Comparison of ENCODE assay signal across 21 cellular contexts in the genomic region with DNA sequence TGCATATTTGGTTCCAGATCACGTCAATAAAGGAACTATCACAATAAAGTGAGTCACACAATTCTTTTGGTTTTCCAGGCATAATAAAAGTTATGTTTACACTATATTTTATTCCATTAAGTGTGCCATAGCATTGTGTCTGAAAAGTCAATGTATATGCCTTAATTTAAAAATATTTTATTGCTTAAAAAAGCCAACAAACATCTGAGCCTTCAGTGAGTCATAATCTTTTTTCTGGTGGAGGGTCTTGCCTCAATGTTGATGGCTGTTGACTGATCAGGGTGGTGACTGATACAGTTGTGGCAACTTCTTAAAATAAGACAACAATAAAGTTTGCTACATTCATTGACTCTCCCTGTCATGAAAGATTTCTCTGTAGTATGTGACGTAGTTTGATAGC.
A peak's percentile ranks its signal among the peaks of the same experiment; 100 is the strongest.
DNase-seq lines count a peak whose midpoint lies in the region; ATAC-seq, FAIRE-seq and TF ChIP-seq lines count a peak whose summit lies in the region.
"Had no signal": no experiment of that assay in that cellular context is flagged by ENCODE, and none has a peak within 500 bp of the region (broad histone marks: within the 10 kb centered on the region; RNA-seq: fewer than 3 reads in every experiment).

No MANE protein-coding gene starts in this region.

- DNase-seq in GM12891 (ENCODE audit: insufficient read length, low spot score) = no peak
- no peak for DNase-seq in RWPE2 (ENCODE audit: low spot score)
- DNase-seq in GM03348 (ENCODE audit: low spot score) = no peak
- no peak for DNase-seq in erythroblast (lab: John Stamatoyannopoulos, UW)
- DNase-seq: 8988T; AML-193; CD4-positive, alpha-beta memory T cell; CD4-positive, CD25-positive, alpha-beta regulatory T cell; CD8-positive, alpha-beta memory T cell; COR-L47; DMS 273 treated with DMSO at 0.1 percent for 48 hours; DMS153; DMS53; DMS79; DND-41; EL; GDM1 had no signal

- H3K27me3 ChIP-seq in ACC112 (ENCODE audit: insufficient read depth, low read length) = no peaks in the 10 kb centered on the region
- H3K27me3 ChIP-seq in RWPE2 (ENCODE audit: insufficient read depth, poor library complexity, severe bottlenecking) = no peaks in the 10 kb centered on the region
- H3K27me3 ChIP-seq: BLaER1 treated with 17β-estradiol and CSF1 and Interleukin-3, amounts not matched to agents 10 nM and 100 nM had no signal

- no peak for TF ChIP-seq CTCF in RWPE2 (IDR thresholded peaks at IDR 0.05; ENCODE audit: poor library complexity, severe bottlenecking)

- H3K4me1 ChIP-seq in ACC112 (ENCODE audit: control insufficient read depth, insufficient read depth, low read length, unreplicated experiment) (peaks cover 35% of the 10 kb centered on the region), RWPE2 (ENCODE audit: insufficient read depth, poor library complexity, severe bottlenecking) (peaks cover 3% of the 10 kb centered on the region)

- no peak overlapping the region for H3K4me3 ChIP-seq in ACC112 (ENCODE audit: low read depth, low read length)
- no peak overlapping the region for H3K4me3 ChIP-seq in RWPE2 (ENCODE audit: severe bottlenecking)
- H3K4me3 ChIP-seq: BLaER1 treated with 17β-estradiol and CSF1 and Interleukin-3, amounts not matched to agents 10 nM and 100 nM had no signal

- FAIRE-seq in GM12891 (lab: Jason Lieb, UNC) = peak; percentile 26

- no peaks in the 10 kb centered on the region for H3K9me3 ChIP-seq in RWPE2 (ENCODE audit: severe bottlenecking)
- H3K9me3 ChIP-seq: BLaER1 treated with 17β-estradiol and CSF1 and Interleukin-3, amounts not matched to agents 10 nM and 100 nM had no signal

- H2AFZ ChIP-seq in ACC112 (ENCODE audit: low read length, unreplicated experiment) = no peak overlapping the region

- peak overlapping the region; percentile 6; the same call in 1 of the 2 replicates for H3K27ac ChIP-seq in ACC112 (ENCODE audit: low read depth, low read length)
- peak overlapping the region; percentile 15 for H3K27ac ChIP-seq in RWPE2 (ENCODE audit: poor library complexity, severe bottlenecking)
- H3K27ac ChIP-seq: BLaER1 treated with 17β-estradiol and CSF1 and Interleukin-3, amounts not matched to agents 10 nM and 100 nM; C4-2B had no signal

- H3K79me2 ChIP-seq in ACC112 (ENCODE audit: control insufficient read depth, insufficient read depth, low read length, unreplicated experiment) = no peaks in the 10 kb centered on the region

- no peak for TF ChIP-seq POLR2A in GM12891 (IDR thresholded peaks at IDR 0.05; ENCODE audit: low read depth, low read length)
- TF ChIP-seq POLR2A in erythroblast (IDR thresholded peaks at IDR 0.05; ENCODE audit: low read length) = no peak

- ATAC-seq in RWPE2 (ENCODE audit: low read depth) (peak; percentile 49; the same call in 2 of the 3 replicates), HG03342 (IDR thresholded peaks at IDR 0.05; ENCODE audit: unreplicated experiment) (no peak)

- H3K36me3 ChIP-seq in ACC112 (ENCODE audit: insufficient read depth, low read length) (no peaks in the 10 kb centered on the region), RWPE2 (ENCODE audit: low read depth) (no peaks in the 10 kb centered on the region)
- H3K36me3 ChIP-seq: BLaER1 treated with 17β-estradiol and CSF1 and Interleukin-3, amounts not matched to agents 10 nM and 100 nM had no signal

TF ChIP-seq in GM12891, 5 proteins besides CTCF, POLR2A, EP300 and RAD21:
- TF ChIP-seq TAF1 (IDR thresholded peaks at IDR 0.05; ENCODE audit: low read depth, low read length) (no peak), PAX5 (IDR thresholded peaks at IDR 0.05; ENCODE audit: insufficient read depth, low read length, severe bottlenecking) (no peak), POLR2AphosphoS5 (IDR thresholded peaks at IDR 0.05; ENCODE audit: low read depth, low read length) (no peak), SPI1 (IDR thresholded peaks at IDR 0.05; ENCODE audit: low read depth, low read length) (no peak), POU2F2 (IDR thresholded peaks at IDR 0.05; ENCODE audit: low read depth, low read length) (no peak)
